ENCODE assay signal across 7 cellular contexts in the genomic region with DNA sequence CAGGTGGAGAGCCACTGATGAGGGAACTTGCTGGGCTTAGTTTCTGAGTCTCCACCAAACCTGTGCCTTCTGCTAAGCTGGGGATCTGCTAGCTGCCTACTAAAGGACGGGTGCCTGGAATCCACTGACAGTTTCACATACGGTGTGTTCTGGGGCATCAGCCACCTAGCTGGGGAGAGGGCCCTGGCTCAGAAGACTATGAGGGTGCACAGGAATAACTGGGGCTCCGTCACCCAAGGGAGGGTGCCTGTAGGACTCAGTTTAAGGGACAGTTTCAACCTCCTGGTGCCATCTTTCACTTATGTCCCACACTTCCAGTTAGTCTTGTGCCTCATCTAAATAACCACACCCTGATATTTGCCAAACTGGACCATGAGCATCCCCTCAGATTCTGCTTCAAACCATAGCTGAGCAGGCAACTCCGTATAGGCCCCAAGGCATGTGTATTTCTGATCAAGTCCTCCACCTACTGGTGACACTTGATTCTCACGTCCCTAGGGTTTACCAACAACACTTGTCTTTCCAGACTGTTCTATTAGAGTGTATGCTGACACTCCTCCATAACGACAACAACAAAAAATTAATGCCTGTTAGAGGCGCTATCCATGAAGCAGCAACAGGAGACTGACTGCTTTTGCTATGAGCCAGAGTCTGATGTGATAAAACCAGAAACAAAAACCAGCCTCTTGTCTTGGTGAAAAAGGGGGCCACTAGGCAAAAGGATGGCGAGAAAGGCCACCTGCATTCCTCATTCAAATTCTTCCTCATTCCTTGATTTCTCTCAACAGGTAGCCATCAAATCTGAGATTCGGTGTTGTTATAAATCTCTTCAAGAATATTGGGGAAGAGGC. TPM values are rescaled to one million over a fixed set of nuclear protein-coding genes. Genes with fewer than 3 reads are reported as not detected.
DNase-seq lines count a peak whose midpoint lies in the region; ATAC-seq and FAIRE-seq lines count a peak whose summit lies in the region.

No MANE protein-coding gene starts in this region.

- H2BK5ac ChIP-seq in trophoblast cell (ENCODE audit: low read depth, low read length, poor library complexity) = no peak overlapping the region

- DNase-seq in NCI-H748 (lab: John Stamatoyannopoulos, UW; ENCODE audit: unreplicated experiment) (peak; percentile 58), glomerular endothelial cell (ENCODE audit: extremely low read depth, low read depth, low spot score) (peak; percentile 50), trophoblast cell (peak; percentile 48 to 79), T1000 (lab: John Stamatoyannopoulos, UW) (no peak)
- peak; percentile 32 to 43 for DNase-seq in activated T-cell treated with anti-CD3 and anti-CD28 coated beads, Interleukin-2, amount 50 U/mL, for 48 hours

- ATAC-seq in HG02798 (IDR thresholded peaks at IDR 0.05; ENCODE audit: poor library complexity, unreplicated experiment) = peak; percentile 63

- H4K8ac ChIP-seq in trophoblast cell (ENCODE audit: low read depth, low read length) = no peak overlapping the region

- H3K79me2 ChIP-seq in trophoblast cell (ENCODE audit: control insufficient read depth, insufficient read depth, low read length, poor library complexity) = no peaks in the 10 kb centered on the region

- no peak overlapping the region for H3K9ac ChIP-seq in trophoblast cell (ENCODE audit: low read length)

- H2BK120ac ChIP-seq in trophoblast cell (ENCODE audit: insufficient read depth, low read length, poor library complexity) = no peak overlapping the region

- no peak overlapping the region for H2BK12ac ChIP-seq in trophoblast cell (ENCODE audit: low read length)

- H3K9me3 ChIP-seq in trophoblast cell (ENCODE audit: insufficient read depth, low read depth, low read length) = no peaks in the 10 kb centered on the region

- no peak overlapping the region for H3K4me2 ChIP-seq in trophoblast cell (ENCODE audit: low read length)

- WGBS in trophoblast cell (ENCODE audit: extremely low coverage, insufficient coverage, insufficient read length) = no CpG with 5 or more reads among the region's 9 CpGs

- no peak overlapping the region for H3K4me3 ChIP-seq in trophoblast cell (ENCODE audit: low read depth, low read length)

- H2AFZ ChIP-seq in trophoblast cell (ENCODE audit: insufficient read depth, low read length, poor library complexity) = no peak overlapping the region

- H3K36me3 ChIP-seq in trophoblast cell (ENCODE audit: control insufficient read depth in 1 of 2, insufficient read depth in 2 of 2, low read length in 2 of 2) = no peaks in the 10 kb centered on the region

- H3K4ac ChIP-seq in trophoblast cell (ENCODE audit: low read depth, low read length) = no peak overlapping the region

- H3K23ac ChIP-seq in trophoblast cell (ENCODE audit: low read length) = no peak overlapping the region

- no peak overlapping the region for H3K18ac ChIP-seq in trophoblast cell (ENCODE audit: low read length)

- no peaks in the 10 kb centered on the region for H3K27me3 ChIP-seq in trophoblast cell (ENCODE audit: insufficient read depth, low read length)

- no peaks in the 10 kb centered on the region for H3K4me1 ChIP-seq in trophoblast cell (ENCODE audit: control insufficient read depth in 1 of 2, insufficient read depth in 2 of 2, low read length in 2 of 2)

- no peak overlapping the region for H2AK5ac ChIP-seq in trophoblast cell (ENCODE audit: low read length)

- H4K12ac ChIP-seq in trophoblast cell (ENCODE audit: low read depth, low read length) = no peak overlapping the region

- H4K91ac ChIP-seq in trophoblast cell (ENCODE audit: low read depth, low read length) = no peak overlapping the region

- FAIRE-seq in G401.6 (lab: Jason Lieb, UNC) = peak; percentile 92

- H3K27ac ChIP-seq in trophoblast cell (ENCODE audit: low read depth, low read length) = no peak overlapping the region

- no peak overlapping the region for H3K14ac ChIP-seq in trophoblast cell (ENCODE audit: low read length)

- no peaks in the 10 kb centered on the region for H3K79me1 ChIP-seq in trophoblast cell (ENCODE audit: low read length)

RNA-seq across cellular contexts. Expression of a gene that starts 55.0 kb away (rescaled TPM):
- 10.1 and 21.8 TPM in 2 replicates for total RNA-seq in glomerular endothelial cell
- 38.2 and 38.5 TPM in 2 replicates for polyA plus RNA-seq in trophoblast cell (2013)
